18 cellular contexts compared by ENCODE assay signal in genomic region chr16:21957687-21958346, GRCh38. TPM values are rescaled to one million over a fixed set of nuclear protein-coding genes. Genes with fewer than 3 reads are reported as not detected.
DNase-seq lines count a peak whose midpoint lies in the region; ATAC-seq, FAIRE-seq and TF ChIP-seq lines count a peak whose summit lies in the region.
"Had no signal": no experiment of that assay in that cellular context is flagged by ENCODE, and none has a peak within 500 bp of the region (broad histone marks: within the 10 kb centered on the region; RNA-seq: fewer than 3 reads in every experiment).

No MANE protein-coding gene starts in this region.

- intact Hi-C loops in GM12878 (cut with micrococcal nuclease; ENCODE audit: unreplicated experiment) (no loop called here), left ventricle myocardium inferior (cut with micrococcal nuclease) (no loop called here)

- no peaks in the 10 kb centered on the region for H3K27me3 ChIP-seq in HL-60 (ENCODE audit: insufficient read depth, poor library complexity, severe bottlenecking)
- no peaks in the 10 kb centered on the region for H3K27me3 ChIP-seq in GM12878 (replicated peaks in 1 of 2; ENCODE audit: control insufficient read depth in 2 of 2, insufficient read depth in 2 of 2, low read length in 1 of 2)
- no peaks in the 10 kb centered on the region for H3K27me3 ChIP-seq in left ventricle myocardium inferior (ENCODE audit: low read depth)
- H3K27me3 ChIP-seq: Peyer's patch had no signal

- RAD21 ChIA-PET in GM12878 (lab: Charles Lee; ENCODE audit: unreplicated experiment) = interaction anchor here (1.0 to 2.8 kb wide), 2 partner anchors 11 to 231 kb away, joined by 3 to 7 read pairs; no protein-coding TSS in a partner anchor

- no peak overlapping the region for H3K4me3 ChIP-seq in HL-60 (replicated peaks; ENCODE audit: insufficient read depth, low read length)
- peak overlapping the region; percentile 38; the same call in 1 of the 2 replicates for H3K4me3 ChIP-seq in GM12878
- H3K4me3 ChIP-seq in left ventricle myocardium inferior = no peak overlapping the region
- H3K4me3 ChIP-seq: Peyer's patch had no signal

- H3K27ac ChIP-seq in HL-60 (replicated peaks) = 0 out of 2 replicates have a peak overlapping the region, but pooled peaks have one; percentile 2
- H3K27ac ChIP-seq in GM12878 (ENCODE audit: control insufficient read depth, insufficient read depth) = peak overlapping the region; percentile 17; the same call in 1 of the 2 replicates
- no peak overlapping the region for H3K27ac ChIP-seq in left ventricle myocardium inferior (replicated peaks)
- H3K27ac ChIP-seq: Peyer's patch had no signal

- H4K20me1 ChIP-seq in GM12878 (ENCODE audit: control insufficient read depth, insufficient read depth) = no peaks in the 10 kb centered on the region

- POLR2A ChIA-PET in GM12878 (lab: Charles Lee) = interaction anchor here (1.0 to 1.6 kb wide), 3 partner anchors 17 to 231 kb away, joined by 3 to 4 read pairs (median 3); no protein-coding TSS in a partner anchor

- SMC1A ChIA-PET in GM12878 (lab: Charles Lee; ENCODE audit: uncharacterized antibody, unreplicated experiment) = interaction anchor here (1.1 to 4.1 kb wide), 4 partner anchors 10 to 121 kb away, joined by 3 to 18 read pairs (median 8); no protein-coding TSS in a partner anchor

- TF ChIP-seq EP300 in GM12878 (IDR thresholded peaks at IDR 0.05; ENCODE audit: borderline replicate concordance in 1 of 2, control insufficient read depth in 1 of 2, low read depth in 2 of 2, low read length in 2 of 2) = no peak

- peak overlapping the region; percentile 65 for H3K4me2 ChIP-seq in GM12878 (ENCODE audit: control insufficient read depth, insufficient read depth)

- H3K27me3 Mint-ChIP-seq in activated T-cell treated with anti-CD3 and anti-CD28 coated beads, Interleukin-2, amount 50 U/mL, for 24 hours = no peaks in the 10 kb centered on the region
- no peaks in the 10 kb centered on the region for H3K27me3 Mint-ChIP-seq in activated T-cell treated with anti-CD3 and anti-CD28 coated beads, Interleukin-2, amount 50 U/mL, for 4 hours (ENCODE audit: low read depth)
- no peaks in the 10 kb centered on the region for H3K27me3 Mint-ChIP-seq in neural crest cell (ENCODE audit: low read depth)

- peaks cover 92% of the 10 kb centered on the region for H3K36me3 Mint-ChIP-seq in activated T-cell treated with anti-CD3 and anti-CD28 coated beads, Interleukin-2, amount 50 U/mL, for 24 hours (ENCODE audit: low read depth)
- peaks cover 33% of the 10 kb centered on the region for H3K36me3 Mint-ChIP-seq in activated T-cell treated with anti-CD3 and anti-CD28 coated beads, Interleukin-2, amount 50 U/mL, for 4 hours (ENCODE audit: insufficient read depth)
- peaks cover 8% of the 10 kb centered on the region for H3K36me3 Mint-ChIP-seq in neural crest cell (ENCODE audit: low read depth)

- TF ChIP-seq CTCF in HL-60 (IDR thresholded peaks at IDR 0.05; ENCODE audit: insufficient read depth, low read length) = no peak
- no peak for TF ChIP-seq CTCF in GM12878 (IDR thresholded peaks at IDR 0.05 in 2 of 3, conservative IDR thresholded peaks at IDR 0.05 in 1 of 3; ENCODE audit: control insufficient read depth in 2 of 3, extremely low read depth in 1 of 3, insufficient read depth in 1 of 3, low read depth in 3 of 3, low read length in 3 of 3)
- no peak for TF ChIP-seq CTCF in neural crest cell (conservative IDR thresholded peaks at IDR 0.05)
- no peak for TF ChIP-seq CTCF in left ventricle myocardium inferior (IDR thresholded peaks at IDR 0.05; ENCODE audit: borderline replicate concordance)

- H3K9me3 ChIP-seq in GM12878 (replicated peaks; ENCODE audit: control insufficient read depth, insufficient read depth, low read length) (no peaks in the 10 kb centered on the region), left ventricle myocardium inferior (replicated peaks) (no peaks in the 10 kb centered on the region)
- H3K9me3 ChIP-seq: Peyer's patch had no signal

- FAIRE-seq in GM12878 (lab: Jason Lieb, UNC) = no peak

- no peak for ATAC-seq in activated T-cell treated with anti-CD3 and anti-CD28 coated beads, Interleukin-2, amount 50 U/mL, for 4 hours
- peak; percentile 6; the same call in 1 of the 3 replicates for ATAC-seq in GM12878

- peak overlapping the region; percentile 77 for H3K27ac Mint-ChIP-seq in activated T-cell treated with anti-CD3 and anti-CD28 coated beads, Interleukin-2, amount 50 U/mL, for 24 hours
- no peak overlapping the region for H3K27ac Mint-ChIP-seq in neural crest cell (ENCODE audit: unreplicated experiment)
- H3K27ac Mint-ChIP-seq: H9 had no signal

- H3K36me3 ChIP-seq in GM12878 (ENCODE audit: control insufficient read depth in 2 of 2, insufficient read depth in 2 of 2, low read length in 1 of 2) (peaks cover 7 to 41% of the 10 kb centered on the region in 2 experiments), left ventricle myocardium inferior (peaks cover 72% of the 10 kb centered on the region)

- H3K4me1 Mint-ChIP-seq in activated T-cell treated with anti-CD3 and anti-CD28 coated beads, Interleukin-2, amount 50 U/mL, for 24 hours (ENCODE audit: low read depth) = peaks cover 51% of the 10 kb centered on the region
- H3K4me1 Mint-ChIP-seq in activated T-cell treated with anti-CD3 and anti-CD28 coated beads, Interleukin-2, amount 50 U/mL, for 4 hours (ENCODE audit: low read depth) = peaks cover 45% of the 10 kb centered on the region
- H3K4me1 Mint-ChIP-seq in neural crest cell = peaks cover 15% of the 10 kb centered on the region

- peaks cover 47% of the 10 kb centered on the region for H3K79me2 ChIP-seq in GM12878 (ENCODE audit: control insufficient read depth, insufficient read depth, low read length)

- H3K9ac ChIP-seq in GM12878 (ENCODE audit: control insufficient read depth, insufficient read depth, low read length) = no peak overlapping the region

- no peaks in the 10 kb centered on the region for H3K9me3 Mint-ChIP-seq in activated T-cell treated with anti-CD3 and anti-CD28 coated beads, Interleukin-2, amount 50 U/mL, for 24 hours
- H3K9me3 Mint-ChIP-seq in activated T-cell treated with anti-CD3 and anti-CD28 coated beads, Interleukin-2, amount 50 U/mL, for 4 hours = no peaks in the 10 kb centered on the region
- no peaks in the 10 kb centered on the region for H3K9me3 Mint-ChIP-seq in neural crest cell
- H3K9me3 Mint-ChIP-seq: CD14-positive monocyte, H9 had no signal

- no peak overlapping the region for H3K4me3 Mint-ChIP-seq in activated T-cell treated with anti-CD3 and anti-CD28 coated beads, Interleukin-2, amount 50 U/mL, for 24 hours
- H3K4me3 Mint-ChIP-seq in activated T-cell treated with anti-CD3 and anti-CD28 coated beads, Interleukin-2, amount 50 U/mL, for 4 hours = no peak overlapping the region
- H3K4me3 Mint-ChIP-seq in neural crest cell = peak overlapping the region; percentile 74
- H3K4me3 Mint-ChIP-seq: CD14-positive monocyte, H9 had no signal

- BruUV-seq in GM12878 (replicated peaks; lab: Mats Ljungman, UMichigan) = no TSS peak

- no peak for DNase-seq in activated T-cell treated with anti-CD3 and anti-CD28 coated beads, Interleukin-2, amount 50 U/mL, for 24 hours
- DNase-seq in activated T-cell treated with anti-CD3 and anti-CD28 coated beads, Interleukin-2, amount 50 U/mL, for 4 hours = no peak
- DNase-seq in HL-60 (ENCODE audit: low read depth in 1 of 2, low spot score in 1 of 2) (no peak), GM12878 (ENCODE audit: low read depth, low spot score) (no peak), neural crest cell (ENCODE audit: low read depth, low spot score) (no peak), hypothalamus (lab: John Stamatoyannopoulos, UW) (no peak), left ventricle myocardium inferior (no peak), glomerular visceral epithelial cell (ENCODE audit: extremely low spot score) (no peak)
- DNase-seq: H9, NCI-H1436, NCI-H2081, NCI-H524, Peyer's patch, Right ventricle myocardium superior had no signal

- WGBS in GM12878 (ENCODE audit: insufficient coverage, insufficient replicate concordance, low lambda C conversion rate, missing lambda C conversion rate) = 48% methylated on average over 2 of the region's 2 CpGs

- in situ Hi-C loops in GM12878 (cut with MboI) = no loop called here

- H3K4me1 ChIP-seq in GM12878 (ENCODE audit: control insufficient read depth, insufficient read depth, low read length) (peaks cover 21% of the 10 kb centered on the region), left ventricle myocardium inferior (peaks cover 47% of the 10 kb centered on the region)

- no peak for TF ChIP-seq POLR2A in GM12878 (IDR thresholded peaks at IDR 0.05; ENCODE audit: low read depth, low read length)

- H2AFZ ChIP-seq in GM12878 (ENCODE audit: control insufficient read depth, low read depth, low read length) = no peak overlapping the region

- TF ChIP-seq RAD21 in GM12878 (IDR thresholded peaks at IDR 0.05; ENCODE audit: insufficient read depth, low read depth, low read length) = no peak

- CTCF ChIA-PET in GM12878 (lab: Yijun Ruan, JAX) = interaction anchor here (0.7 to 3.6 kb wide), 9 partner anchors 8 to 231 kb away, joined by 3 to 18 read pairs (median 5); no protein-coding TSS in a partner anchor

RNA-seq across cellular contexts. Expression of gene UQCRC2, which starts 4.7 kb away (rescaled TPM):
- total RNA-seq in activated T-cell treated with anti-CD3 and anti-CD28 coated beads, Interleukin-2, amount 50 U/mL, for 4 hours = 100 to 1,000 TPM; 217 to 251 (median 225) TPM
- 460 and 484 TPM in 2 replicates for total RNA-seq in GM12878 (2013; cell fraction: nucleolus; rRNA removed)
- total RNA-seq in GM12878 (2014; rRNA removed) (357 and 361 TPM in 2 replicates), GM12878 (2014; rRNA removed; fragmentation: Illumina TruSeq; extraction: Trizol) (422 and 424 TPM in 2 replicates), GM12878 (2021) (307 and 335 TPM in 2 replicates), neural crest cell (175 and 183 TPM in 2 replicates), left ventricle myocardium inferior (964 TPM)
- 181 TPM for polyA plus RNA-seq in GM12878 (2011; ENCODE audit: low read depth)
- polyA plus RNA-seq in GM12878 (2011; rRNA removed) (563 and 679 TPM in 2 replicates), GM12878 (2014; fragmentation: Illumina TruSeq; extraction: Trizol) (324 and 389 TPM in 2 replicates), GM12878 (2014; fragmentation: Nextera tagmentation; extraction: Ambion mirVana) (100 to 1,000 TPM; 256 to 277 TPM), GM12878 (2014; rRNA removed) (239 and 273 TPM in 2 replicates), GM12878 (2016; fragmentation: Nextera tagmentation; extraction: Ambion mirVana) (100 to 1,000 TPM; 330 to 340 TPM)
- 391 and 397 TPM in 2 replicates for polyA plus RNA-seq in GM12878 (2011; cell fraction: cytosol; rRNA removed)
- polyA plus RNA-seq in GM12878 (2011; cell fraction: nucleus; rRNA removed) = 391 and 477 TPM in 2 replicates
- polyA plus RNA-seq in GM12878 (2012) = 254 and 308 TPM in 2 replicates
- 619 and 752 TPM in 2 replicates for polyA minus RNA-seq in GM12878 (2011; rRNA and poly(A)+ RNA removed)
- 157 and 190 TPM in 2 replicates for polyA minus RNA-seq in GM12878 (2011; cell fraction: cytosol; rRNA and poly(A)+ RNA removed)
- polyA minus RNA-seq in GM12878 (2011; cell fraction: nucleus; rRNA and poly(A)+ RNA removed) = 148 and 220 TPM in 2 replicates

RNA-seq across cellular contexts. Expression of gene PDZD9, which starts 43.1 kb away (rescaled TPM):
- total RNA-seq in activated T-cell treated with anti-CD3 and anti-CD28 coated beads, Interleukin-2, amount 50 U/mL, for 4 hours = not detected
- total RNA-seq in GM12878 (2013; cell fraction: nucleolus; rRNA removed) = not detected in 2 replicates
- total RNA-seq in GM12878 (2014; rRNA removed) (not detected in 2 replicates), GM12878 (2014; rRNA removed; fragmentation: Illumina TruSeq; extraction: Trizol) (not detected in 2 replicates), GM12878 (2021) (not detected in 2 replicates), neural crest cell (not detected in 2 replicates), left ventricle myocardium inferior (not detected)
- polyA plus RNA-seq in GM12878 (2011; ENCODE audit: low read depth) = not detected
- polyA plus RNA-seq in GM12878 (2011; rRNA removed) (not detected in 2 replicates), GM12878 (2014; fragmentation: Illumina TruSeq; extraction: Trizol) (not detected in 2 replicates), GM12878 (2014; fragmentation: Nextera tagmentation; extraction: Ambion mirVana) (under 1 TPM; 0.07 to 0.13 TPM), GM12878 (2014; rRNA removed) (not detected in 2 replicates), GM12878 (2016; fragmentation: Nextera tagmentation; extraction: Ambion mirVana) (under 1 TPM in 1 of 2 experiments, not detected in 1; 0.15 TPM)
- not detected in 2 replicates for polyA plus RNA-seq in GM12878 (2011; cell fraction: cytosol; rRNA removed)
- polyA plus RNA-seq in GM12878 (2011; cell fraction: nucleus; rRNA removed) = not detected in 2 replicates
- polyA plus RNA-seq in GM12878 (2012) = not detected in 2 replicates
- polyA minus RNA-seq in GM12878 (2011; rRNA and poly(A)+ RNA removed) = not detected in 2 replicates
- polyA minus RNA-seq in GM12878 (2011; cell fraction: cytosol; rRNA and poly(A)+ RNA removed) = not detected in 2 replicates
- polyA minus RNA-seq in GM12878 (2011; cell fraction: nucleus; rRNA and poly(A)+ RNA removed) = not detected in 2 replicates
- total RNA-seq: A673, Daoy, H9, LHCN-M2, Peyer's patch, Right ventricle myocardium superior had no signal

RNA-seq across cellular contexts. Expression of gene MOSMO, which starts 50.1 kb away (rescaled TPM):
- 1 to 10 TPM; 5.3 to 8.2 (median 7.0) TPM for total RNA-seq in activated T-cell treated with anti-CD3 and anti-CD28 coated beads, Interleukin-2, amount 50 U/mL, for 4 hours
- 70.8 and 76.9 TPM in 2 replicates for total RNA-seq in GM12878 (2013; cell fraction: nucleolus; rRNA removed)
- 16.6 and 19.5 TPM in 2 replicates for total RNA-seq in GM12878 (2014; rRNA removed)
- total RNA-seq in GM12878 (2014; rRNA removed; fragmentation: Illumina TruSeq; extraction: Trizol) = 15.4 and 18.9 TPM in 2 replicates
- total RNA-seq in GM12878 (2021) = 10.0 and 10.9 TPM in 2 replicates
- 6.6 TPM for polyA plus RNA-seq in GM12878 (2011; ENCODE audit: low read depth)
- polyA plus RNA-seq in GM12878 (2011; rRNA removed) = 26.7 and 32.7 TPM in 2 replicates
- polyA plus RNA-seq in GM12878 (2011; cell fraction: cytosol; rRNA removed) = 12.3 and 13.2 TPM in 2 replicates
- polyA plus RNA-seq in GM12878 (2011; cell fraction: nucleus; rRNA removed) = 33.0 and 34.8 TPM in 2 replicates
- polyA plus RNA-seq in GM12878 (2012) = 5.6 and 6.0 TPM in 2 replicates
- polyA plus RNA-seq in GM12878 (2014; fragmentation: Illumina TruSeq; extraction: Trizol) = 20.8 and 22.8 TPM in 2 replicates
- polyA plus RNA-seq in GM12878 (2014; fragmentation: Nextera tagmentation; extraction: Ambion mirVana) = 1 to 10 TPM; 2.2 to 7.3 TPM
- 13.4 and 13.5 TPM in 2 replicates for polyA plus RNA-seq in GM12878 (2014; rRNA removed)
- polyA plus RNA-seq in GM12878 (2016; fragmentation: Nextera tagmentation; extraction: Ambion mirVana) = 1 to 10 TPM; 1.7 to 2.5 TPM
- 14.6 and 16.9 TPM in 2 replicates for polyA minus RNA-seq in GM12878 (2011; rRNA and poly(A)+ RNA removed)
- polyA minus RNA-seq in GM12878 (2011; cell fraction: cytosol; rRNA and poly(A)+ RNA removed) = 5.1 and 5.3 TPM in 2 replicates
- polyA minus RNA-seq in GM12878 (2011; cell fraction: nucleus; rRNA and poly(A)+ RNA removed) = 16.9 and 21.7 TPM in 2 replicates
- 14.8 and 17.8 TPM in 2 replicates for total RNA-seq in neural crest cell
- 12.1 TPM for total RNA-seq in left ventricle myocardium inferior
